In the genomic region with DNA sequence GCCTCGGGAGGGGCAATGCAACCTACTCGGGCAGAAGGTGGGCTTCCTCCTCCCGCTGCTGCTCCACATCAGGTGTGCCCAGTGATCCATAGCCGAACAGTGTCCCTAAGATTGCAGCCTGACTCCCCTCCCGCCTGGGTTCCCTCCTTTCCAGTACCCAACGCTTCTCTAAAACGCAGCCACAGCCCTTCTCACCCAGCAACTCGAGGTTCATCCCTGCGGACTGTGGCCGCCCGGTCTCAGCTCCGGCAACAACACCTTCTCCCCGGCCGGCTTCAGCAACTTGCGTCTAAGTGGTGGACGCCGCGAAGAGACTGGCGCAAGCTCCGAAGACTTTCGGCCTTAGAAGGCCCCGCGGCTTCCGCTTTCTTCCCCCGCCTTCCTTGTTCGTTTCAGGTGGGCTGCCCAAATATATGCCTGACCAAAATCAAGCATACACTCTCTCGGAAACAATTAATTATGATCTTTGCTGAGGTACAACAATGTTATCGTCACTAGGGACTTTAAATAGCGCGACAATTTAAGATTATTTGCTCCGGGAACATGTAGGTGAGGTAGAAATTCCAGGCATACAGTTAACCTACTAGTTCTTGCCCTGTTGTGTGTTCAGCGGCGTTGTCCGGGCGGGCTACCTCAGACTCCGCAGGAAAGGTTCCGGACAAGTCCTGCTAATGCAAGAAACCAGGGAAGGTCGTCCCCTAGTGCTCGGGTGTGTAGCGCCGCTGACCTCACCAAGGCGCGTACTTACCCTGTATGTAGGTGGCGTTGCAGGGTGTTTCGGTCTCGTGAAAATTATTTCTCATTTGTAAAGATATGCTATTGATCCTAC, we compare ENCODE assay signal across 8 cellular contexts. TPM values are rescaled to one million over a fixed set of nuclear protein-coding genes. Genes with fewer than 3 reads are reported as not detected.
DNase-seq lines count a peak whose midpoint lies in the region; ATAC-seq and TF ChIP-seq lines count a peak whose summit lies in the region.

A gene with protein sequence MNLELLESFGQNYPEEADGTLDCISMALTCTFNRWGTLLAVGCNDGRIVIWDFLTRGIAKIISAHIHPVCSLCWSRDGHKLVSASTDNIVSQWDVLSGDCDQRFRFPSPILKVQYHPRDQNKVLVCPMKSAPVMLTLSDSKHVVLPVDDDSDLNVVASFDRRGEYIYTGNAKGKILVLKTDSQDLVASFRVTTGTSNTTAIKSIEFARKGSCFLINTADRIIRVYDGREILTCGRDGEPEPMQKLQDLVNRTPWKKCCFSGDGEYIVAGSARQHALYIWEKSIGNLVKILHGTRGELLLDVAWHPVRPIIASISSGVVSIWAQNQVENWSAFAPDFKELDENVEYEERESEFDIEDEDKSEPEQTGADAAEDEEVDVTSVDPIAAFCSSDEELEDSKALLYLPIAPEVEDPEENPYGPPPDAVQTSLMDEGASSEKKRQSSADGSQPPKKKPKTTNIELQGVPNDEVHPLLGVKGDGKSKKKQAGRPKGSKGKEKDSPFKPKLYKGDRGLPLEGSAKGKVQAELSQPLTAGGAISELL (minus strand): TSS at position 319 of the 829 bp plus-strand sequence. CDS start 105 bp downstream, at position 214.

- peaks cover 37% of the 10 kb centered on the region for H3K4me1 Mint-ChIP-seq in dendritic cell treated with granulocyte-macrophage colony-stimulating factor and Interleukin-4, amounts not matched to agents 40 ng/mL and 50 ng/mL, for 4 days (ENCODE audit: low read depth)

- peak within 1 kb of the TSS; percentile 99 for H3K4me3 Mint-ChIP-seq in dendritic cell treated with granulocyte-macrophage colony-stimulating factor and Interleukin-4, amounts not matched to agents 40 ng/mL and 50 ng/mL, for 4 days

- no peaks in the 10 kb centered on the region for H3K9me3 ChIP-seq in left lung

- intact Hi-C loops in dendritic cell treated with granulocyte-macrophage colony-stimulating factor and Interleukin-4, amounts not matched to agents 40 ng/mL and 50 ng/mL, for 4 days (cut with micrococcal nuclease), result loop anchor here (1.0 to 5.0 kb wide), 3 partner anchors 19 to 135 kb away; a partner anchor contains a TSS
- intact Hi-C loops in left lung (cut with DNase I), result no loop called here

- H3K4me3 ChIP-seq in left lung, result peak within 1 kb of the TSS; percentile 81 to 82

- H3K9me3 Mint-ChIP-seq in dendritic cell treated with granulocyte-macrophage colony-stimulating factor and Interleukin-4, amounts not matched to agents 40 ng/mL and 50 ng/mL, for 4 days, result no peaks in the 10 kb centered on the region

- TF ChIP-seq CTCF in left lung (IDR thresholded peaks at IDR 0.05), result peak; percentile 47 to 56

- no peaks in the 10 kb centered on the region for H3K27me3 Mint-ChIP-seq in dendritic cell treated with granulocyte-macrophage colony-stimulating factor and Interleukin-4, amounts not matched to agents 40 ng/mL and 50 ng/mL, for 4 days

- H3K36me3 Mint-ChIP-seq in dendritic cell treated with granulocyte-macrophage colony-stimulating factor and Interleukin-4, amounts not matched to agents 40 ng/mL and 50 ng/mL, for 4 days (ENCODE audit: low read depth), result peaks cover 41% of the 10 kb centered on the region

- no peaks in the 10 kb centered on the region for H3K27me3 ChIP-seq in left lung

- peaks cover 0 to 18% of the 10 kb centered on the region in 2 donors for H3K36me3 ChIP-seq in left lung

- peak; percentile 28 to 95 (median 89) for DNase-seq in C1 segment of cervical spinal cord (lab: John Stamatoyannopoulos, UW)
- DNase-seq in NCI-H69 (lab: John Stamatoyannopoulos, UW), result peak; percentile 99
- peak; percentile 92 for DNase-seq in activated CD4-positive, alpha-beta T cell treated with anti-CD3 and anti-CD28 coated beads, Interleukin-2, amount 50 U/mL, for 1 hour
- peak; percentile 95 to 97 for DNase-seq in left lung
- peak; percentile 93 for DNase-seq in stimulated activated CD4-positive, alpha-beta T cell treated with anti-CD3 and anti-CD28 coated beads, Interleukin-4, amount 100 ng/mL, for 1 hour

- H3K27ac ChIP-seq in left lung, result peak within 1 kb of the TSS; percentile 91 to 92

- ATAC-seq in GM19324 (IDR thresholded peaks at IDR 0.05; ENCODE audit: low FRiP score, unreplicated experiment) (peak; percentile 93), HG03520 (IDR thresholded peaks at IDR 0.05; ENCODE audit: unreplicated experiment) (peak; percentile 92), left lung (peak; percentile 99)

- peaks cover 8 to 34% of the 10 kb centered on the region in 2 donors for H3K4me1 ChIP-seq in left lung

- H3K27ac Mint-ChIP-seq in dendritic cell treated with granulocyte-macrophage colony-stimulating factor and Interleukin-4, amounts not matched to agents 40 ng/mL and 50 ng/mL, for 4 days, result peak within 1 kb of the TSS; percentile 92

RNA-seq across cellular contexts. Expression of the gene that starts here (rescaled TPM):
- total RNA-seq in left lung, result 10 to 100 TPM; 14.9 to 20.0 TPM

Comparison
In these comparisons a context has a peak if more than half of its experiments do, and no peak if none do; other contexts are left out.
1. Peak in every context shown above with its lines: DNase-seq, ATAC-seq, H3K4me3 ChIP-seq and H3K27ac ChIP-seq.